In the genomic region with DNA sequence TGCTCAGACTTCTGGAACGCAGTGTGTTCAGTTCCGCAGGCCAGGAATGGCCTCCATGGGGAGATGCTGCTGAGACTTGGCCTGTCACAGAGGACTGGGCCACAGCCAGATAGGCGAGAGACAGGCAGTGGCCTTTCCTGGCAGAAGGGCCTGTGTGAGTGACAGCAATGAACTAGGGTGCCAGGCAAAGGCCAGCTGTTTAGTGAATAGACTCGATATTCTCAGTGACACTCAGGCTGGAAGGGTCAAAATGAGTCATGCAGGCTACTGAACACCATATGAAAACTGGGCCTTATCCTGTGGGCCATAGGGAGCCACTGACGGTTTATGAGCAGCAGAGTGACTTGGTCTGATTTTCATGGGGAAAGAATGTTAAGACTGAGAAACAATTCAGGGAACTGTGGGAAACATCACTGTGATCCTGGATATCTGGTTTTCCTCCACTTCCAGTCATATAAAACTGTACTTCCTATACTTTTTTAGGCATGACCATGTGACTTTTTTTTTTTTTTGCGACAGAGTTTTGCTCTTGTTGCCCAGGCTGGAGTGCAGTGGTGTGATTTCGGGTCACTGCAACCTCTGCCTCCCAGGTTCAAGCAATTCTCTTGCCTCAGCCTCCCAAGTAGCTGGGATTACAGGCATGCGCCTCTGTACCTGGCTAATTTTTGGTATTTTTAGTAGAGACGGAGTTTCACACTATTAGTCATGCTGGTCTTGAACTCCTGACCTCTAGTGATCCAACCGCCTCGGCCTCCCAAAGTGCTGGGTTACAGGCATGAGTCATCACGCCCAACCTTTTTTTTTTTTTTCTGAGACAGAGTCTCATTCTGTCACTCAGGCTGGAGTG, we compare ENCODE assay signal across 8 cellular contexts. TPM values are rescaled to one million over a fixed set of nuclear protein-coding genes. Genes with fewer than 3 reads are reported as not detected.
DNase-seq lines count a peak whose midpoint lies in the region; ATAC-seq and TF ChIP-seq lines count a peak whose summit lies in the region.

No MANE protein-coding gene starts in this region.

- H2AK5ac ChIP-seq in neuronal stem cell (ENCODE audit: low read depth, low read length) = peak overlapping the region; percentile 86

- H2AFZ ChIP-seq in neuronal stem cell (ENCODE audit: low read length) = no peak overlapping the region

- 43 to 52% methylated on average over 12 of the region's 12 CpGs for WGBS in esophagus, 2 donors
- WGBS in neuronal stem cell (ENCODE audit: extremely low coverage in 2 of 2, insufficient read length in 2 of 2, insufficient replicate concordance in 1 of 2), 2 donors = no CpG with 5 or more reads among the region's 12 CpGs
- WGBS in aorta, 2 donors = 20 to 21% methylated on average over 12 of the region's 12 CpGs
- WGBS in prostate gland = 66% methylated on average over 12 of the region's 12 CpGs

- H3K36me3 ChIP-seq in esophagus (ENCODE audit: control insufficient read depth in 2 of 2, insufficient read depth in 2 of 2, low read length in 1 of 2) (no peaks in the 10 kb centered on the region), neuronal stem cell (replicated peaks in 1 of 2; ENCODE audit: control insufficient read depth in 2 of 2, insufficient read depth in 2 of 2, low read length in 2 of 2) (no peaks in the 10 kb centered on the region), aorta (ENCODE audit: control insufficient read depth in 1 of 2, insufficient read depth in 2 of 2, low read length in 1 of 2) (no peaks in the 10 kb centered on the region), prostate gland (no peaks in the 10 kb centered on the region)

- H3K4me2 ChIP-seq in neuronal stem cell (ENCODE audit: insufficient read depth, low read length, poor library complexity, severe bottlenecking) = no peak overlapping the region

- H3K79me1 ChIP-seq in neuronal stem cell (ENCODE audit: low read depth, low read length) = no peaks in the 10 kb centered on the region

- TF ChIP-seq POLR2A in prostate gland (IDR thresholded peaks at IDR 0.05) = no peak

- H3K9ac ChIP-seq in neuronal stem cell (ENCODE audit: low read depth, low read length, poor library complexity) = peak overlapping the region; percentile 0

- intact Hi-C loops in aorta (cut with DNase I) (loop anchor here in 1 of 2 donors (2.0 to 5.0 kb wide), 3 partner anchors 158 to 486 kb away; a partner anchor contains a TSS), prostate gland (cut with DNase I) (loop anchor here (5.0 kb wide), 2 partner anchors 156 to 221 kb away; a partner anchor contains a TSS)

- H3K4me1 ChIP-seq in esophagus (ENCODE audit: control insufficient read depth in 2 of 2, insufficient read depth in 2 of 2, low read length in 1 of 2) (peaks cover 0 to 3% of the 10 kb centered on the region in 2 donors), neuronal stem cell (ENCODE audit: control insufficient read depth in 2 of 2, insufficient read depth in 1 of 2, low read depth in 1 of 2, low read length in 2 of 2) (peaks cover 0 to 2% of the 10 kb centered on the region in 2 donors), aorta (ENCODE audit: control insufficient read depth in 1 of 2, insufficient read depth in 2 of 2, low read length in 2 of 2) (peaks cover 0 to 3% of the 10 kb centered on the region in 2 donors), prostate gland (replicated peaks) (no peaks in the 10 kb centered on the region)

- H2BK12ac ChIP-seq in neuronal stem cell (ENCODE audit: low read length) = no peak overlapping the region

- DNase-seq in GM03348 (ENCODE audit: low spot score) = peak; percentile 28
- DNase-seq in HS-5 (ENCODE audit: low read depth) = peak; percentile 68
- DNase-seq in activated CD4-positive, CD25-positive, alpha-beta regulatory T cell treated with anti-CD3 and anti-CD28 coated beads, Interleukin-2, amount 50 U/mL, for 72 hours = peak; percentile 48
- no peak for DNase-seq in neuronal stem cell (ENCODE audit: low spot score)
- peak; percentile 83 to 88 for DNase-seq in aorta
- DNase-seq in prostate gland (ENCODE audit: low spot score) = no peak

- no peak overlapping the region for H2BK5ac ChIP-seq in neuronal stem cell (ENCODE audit: low read length)

- H3K14ac ChIP-seq in neuronal stem cell (ENCODE audit: low read length) = no peak overlapping the region

- TF ChIP-seq CTCF in prostate gland (IDR thresholded peaks at IDR 0.05) = no peak

- no peak overlapping the region for H3K18ac ChIP-seq in neuronal stem cell (ENCODE audit: low read length)

- H3K4me3 ChIP-seq in esophagus (ENCODE audit: low read depth in 1 of 2, low read length in 2 of 2) (no peak overlapping the region), neuronal stem cell (ENCODE audit: low read length in 2 of 2) (no peak overlapping the region), aorta (ENCODE audit: low read length in 2 of 2) (no peak overlapping the region), prostate gland (no peak overlapping the region)

- ATAC-seq in GM21515 (IDR thresholded peaks at IDR 0.05; ENCODE audit: unreplicated experiment) (peak; percentile 46), aorta (ENCODE audit: low FRiP score) (peak; percentile 84)

- H4K91ac ChIP-seq in neuronal stem cell (ENCODE audit: low read depth, low read length, poor library complexity) = no peak overlapping the region

- H3K27me3 ChIP-seq in esophagus (ENCODE audit: control insufficient read depth in 1 of 2, insufficient read depth in 2 of 2, low read length in 2 of 2) = no peaks in the 10 kb centered on the region
- no peaks in the 10 kb centered on the region for H3K27me3 ChIP-seq in neuronal stem cell (ENCODE audit: control insufficient read depth in 3 of 3, insufficient read depth in 3 of 3, low read depth in 1 of 3, low read length in 3 of 3)
- H3K27me3 ChIP-seq in aorta (ENCODE audit: control insufficient read depth in 1 of 2, insufficient read depth in 2 of 2, low read length in 1 of 2) = no peaks in the 10 kb centered on the region
- no peaks in the 10 kb centered on the region for H3K27me3 ChIP-seq in prostate gland (replicated peaks; ENCODE audit: insufficient read depth)

- H3K9me3 ChIP-seq in esophagus (ENCODE audit: control insufficient read depth in 2 of 2, insufficient read depth in 1 of 2, low read depth in 1 of 2, low read length in 1 of 2) = no peaks in the 10 kb centered on the region
- no peaks in the 10 kb centered on the region for H3K9me3 ChIP-seq in neuronal stem cell (replicated peaks in 1 of 2; ENCODE audit: control insufficient read depth in 2 of 2, insufficient read depth in 1 of 2, low read depth in 1 of 2, low read length in 2 of 2)
- H3K9me3 ChIP-seq in aorta (ENCODE audit: control insufficient read depth, low read length) = no peaks in the 10 kb centered on the region
- no peaks in the 10 kb centered on the region for H3K9me3 ChIP-seq in prostate gland

- no peak overlapping the region for H3K4ac ChIP-seq in neuronal stem cell (ENCODE audit: low read length)

- H4K8ac ChIP-seq in neuronal stem cell (ENCODE audit: low read depth, low read length) = no peak overlapping the region

- peak overlapping the region; percentile 28 to 81 for H3K27ac ChIP-seq in esophagus (ENCODE audit: low read depth in 2 of 2, low read length in 1 of 2)
- no peak overlapping the region for H3K27ac ChIP-seq in neuronal stem cell (replicated peaks; ENCODE audit: low read length)
- H3K27ac ChIP-seq in aorta (ENCODE audit: low read depth in 1 of 2, low read length in 2 of 2) = peak overlapping the region; percentile 93 to 99
- no peak overlapping the region for H3K27ac ChIP-seq in prostate gland

- no peak overlapping the region for H3K23ac ChIP-seq in neuronal stem cell (ENCODE audit: low read depth, low read length, poor library complexity)

- no peak overlapping the region for H2BK120ac ChIP-seq in neuronal stem cell (ENCODE audit: low read depth, low read length)

- H2BK15ac ChIP-seq in neuronal stem cell (ENCODE audit: low read length) = no peak overlapping the region

RNA-seq across cellular contexts. Expression of a gene that starts 5.2 kb away (rescaled TPM):
- 10 to 100 TPM; 27.1 to 27.4 TPM for polyA plus RNA-seq in esophagus
- 31.9 TPM for polyA plus RNA-seq in neuronal stem cell (2013, experiment 1 of 2)
- polyA plus RNA-seq in neuronal stem cell (2013, experiment 2 of 2) = 27.7 TPM
- total RNA-seq in aorta = 10 to 100 TPM; 31.3 TPM
- polyA plus RNA-seq in aorta = 10 to 100 TPM; 29.6 to 37.2 TPM
- total RNA-seq in prostate gland = 10 to 100 TPM; 31.6 to 36.0 TPM

RNA-seq across cellular contexts. Expression of a gene that starts 43.7 kb away (rescaled TPM):
- polyA plus RNA-seq in esophagus (under 1 TPM in 1 of 2 donors, not detected in 1; 0.22 TPM), aorta (1 to 10 TPM in 1 of 2 donors, not detected in 1; 2.9 TPM)
- 0.20 TPM for polyA plus RNA-seq in neuronal stem cell (2013, experiment 1 of 2)
- 0.29 TPM for polyA plus RNA-seq in neuronal stem cell (2013, experiment 2 of 2)
- total RNA-seq in aorta (under 1 TPM; 0.29 to 0.39 TPM), prostate gland (1 to 10 TPM in 1 of 2 donors, under 1 TPM in 1; 0.36 to 3.9 TPM)

Comparison
In these comparisons a context has a peak if more than half of its experiments do, and no peak if none do; other contexts are left out.
1. DNase-seq: peak in GM03348 (single experiment), HS-5 (single experiment), activated CD4-positive, CD25-positive, alpha-beta regulatory T cell treated with anti-CD3 and anti-CD28 coated beads, Interleukin-2, amount 50 U/mL, for 72 hours (single experiment) and aorta (2 of 2); none in neuronal stem cell (single experiment) and prostate gland (single experiment).
2. H3K27ac ChIP-seq: peak in esophagus (2 of 2) and aorta (2 of 2); none in neuronal stem cell (single experiment) and prostate gland (0 of 2).